In the genomic region with DNA sequence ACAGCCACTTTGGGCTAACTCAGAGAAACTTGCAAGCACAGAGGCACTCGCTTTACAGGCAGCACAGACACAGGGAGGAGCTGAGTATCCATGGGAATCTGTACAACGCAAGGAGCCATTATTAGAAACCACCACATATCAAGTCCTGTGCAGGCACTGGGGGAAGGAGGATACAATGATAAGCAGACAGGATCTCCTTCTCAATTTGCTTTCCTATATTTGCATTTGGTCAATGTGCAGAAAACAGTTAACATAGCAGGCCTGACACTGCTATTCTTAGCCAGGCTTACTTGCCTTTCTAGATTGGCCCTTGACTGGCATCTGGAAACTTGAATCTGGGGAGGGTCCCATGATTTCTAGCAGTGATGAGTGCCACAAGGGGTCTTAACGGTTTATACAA, we compare ENCODE assay signal across 13 cellular contexts.
DNase-seq lines count a peak whose midpoint lies in the region; ATAC-seq and TF ChIP-seq lines count a peak whose summit lies in the region.
"Had no signal": no experiment of that assay in that cellular context is flagged by ENCODE, and none has a peak within 500 bp of the region (broad histone marks: within the 10 kb centered on the region; RNA-seq: fewer than 3 reads in every experiment).

No MANE protein-coding gene starts in this region.

- H3K4me3 Mint-ChIP-seq in HFFc6, result no peak overlapping the region
- H3K4me3 Mint-ChIP-seq: central memory CD8-positive, alpha-beta T cell had no signal

- no peak overlapping the region for H3K27ac ChIP-seq in substantia nigra (ENCODE audit: low read depth, low read length, poor library complexity, severe bottlenecking)
- H3K27ac ChIP-seq: lower lobe of right lung had no signal

- peaks cover 25% of the 10 kb centered on the region for H3K27me3 Mint-ChIP-seq in HFFc6 (ENCODE audit: insufficient read depth)

- H3K36me3 Mint-ChIP-seq in HFFc6 (ENCODE audit: low read depth), result no peaks in the 10 kb centered on the region

- DNase-seq in UCSD-AML1 (lab: John Stamatoyannopoulos, UW; ENCODE audit: unreplicated experiment) (peak; percentile 26), HFFc6 (no peak), SIG-M5 (lab: John Stamatoyannopoulos, UW) (no peak), substantia nigra (lab: John Stamatoyannopoulos, UW) (no peak), NCI-H146 (lab: John Stamatoyannopoulos, UW) (no peak)
- DNase-seq: activated T-cell treated with anti-CD3 and anti-CD28 coated beads, Interleukin-2, amount 50 U/mL, for 48 hours; lower lobe of right lung; NCI-H524 treated with DMSO at 0.1 percent for 48 hours; posterior cingulate gyrus had no signal

- peak; percentile 39 for ATAC-seq in GM18520 (IDR thresholded peaks at IDR 0.05; ENCODE audit: unreplicated experiment)
- peak; percentile 34 for ATAC-seq in GM21526 (IDR thresholded peaks at IDR 0.05; ENCODE audit: low FRiP score, unreplicated experiment)
- ATAC-seq in HG03097 (IDR thresholded peaks at IDR 0.05; ENCODE audit: low FRiP score, unreplicated experiment), result peak; percentile 43
- ATAC-seq: lower lobe of right lung had no signal

- no peaks in the 10 kb centered on the region for H3K4me1 Mint-ChIP-seq in HFFc6 (ENCODE audit: low read depth)
- H3K4me1 Mint-ChIP-seq: central memory CD8-positive, alpha-beta T cell had no signal

- no peak for TF ChIP-seq CTCF in HFFc6 (IDR thresholded peaks at IDR 0.05)

- no peaks in the 10 kb centered on the region for H3K9me3 Mint-ChIP-seq in HFFc6
- H3K9me3 Mint-ChIP-seq: central memory CD8-positive, alpha-beta T cell had no signal

- no peak overlapping the region for H3K27ac Mint-ChIP-seq in HFFc6
